In genomic region chr9:128148509-128149000, GRCh38 we compare ENCODE assay signal across 20 cellular contexts. TPM values are rescaled to one million over a fixed set of nuclear protein-coding genes. Genes with fewer than 3 reads are reported as not detected.
DNase-seq lines count a peak whose midpoint lies in the region; TF ChIP-seq lines count a peak whose summit lies in the region.
"Had no signal": no experiment of that assay in that cellular context is flagged by ENCODE, and none has a peak within 500 bp of the region (broad histone marks: within the 10 kb centered on the region; RNA-seq: fewer than 3 reads in every experiment).

No MANE protein-coding gene starts in this region.

- no peak overlapping the region for H3K14ac ChIP-seq in neuronal stem cell (ENCODE audit: low read length)

- no peak overlapping the region for H3K4ac ChIP-seq in neuronal stem cell (ENCODE audit: low read length)

- peak overlapping the region; percentile 54 for H3K18ac ChIP-seq in neuronal stem cell (ENCODE audit: low read length)

- H3K36me3 ChIP-seq in colonic mucosa, result no peaks in the 10 kb centered on the region
- no peaks in the 10 kb centered on the region for H3K36me3 ChIP-seq in neuronal stem cell (replicated peaks in 1 of 2; ENCODE audit: control insufficient read depth in 2 of 2, insufficient read depth in 2 of 2, low read length in 2 of 2)
- no peaks in the 10 kb centered on the region for H3K36me3 ChIP-seq in A673 (ENCODE audit: insufficient read depth, low read length, poor library complexity, severe bottlenecking)

- no peaks in the 10 kb centered on the region for H3K79me1 ChIP-seq in neuronal stem cell (ENCODE audit: low read depth, low read length)

- peak overlapping the region; percentile 59 for H2BK5ac ChIP-seq in neuronal stem cell (ENCODE audit: low read length)

- H3K4me3 Mint-ChIP-seq in Calu3 (ENCODE audit: low read depth, unreplicated experiment), result peak overlapping the region; percentile 89
- H3K4me3 Mint-ChIP-seq: activated B cell treated with CpG ODN at 0.5 μM for 24 hours, H9 had no signal

- POLR2A ChIA-PET in A673 (lab: Charles Lee; ENCODE audit: low non-redundant PET), result no interaction called here

- H3K4me3 ChIP-seq in colonic mucosa, result no peak overlapping the region
- H3K4me3 ChIP-seq in neuronal stem cell (ENCODE audit: low read length in 2 of 2), result no peak overlapping the region
- no peak overlapping the region for H3K4me3 ChIP-seq in A673 (ENCODE audit: low read depth, low read length, poor library complexity, severe bottlenecking)

- CTCF ChIA-PET in Calu3 (lab: Charles Lee) (interaction anchor here (0.5 to 2.6 kb wide), 4 partner anchors 12 to 140 kb away, joined by 4 to 8 read pairs (median 6); no protein-coding TSS in a partner anchor), A673 (lab: Charles Lee) (no interaction called here)

- peak overlapping the region; percentile 73 to 83 for H3K9ac ChIP-seq in colonic mucosa (ENCODE audit: low read depth in 2 of 2, low read length in 2 of 2)
- H3K9ac ChIP-seq in neuronal stem cell (ENCODE audit: low read depth, low read length, poor library complexity), result no peak overlapping the region

- BruUV-seq in Calu3 (replicated peaks; lab: Mats Ljungman, UMichigan) (no TSS peak), A673 (replicated peaks; lab: Mats Ljungman, UMichigan) (no TSS peak)

- peak overlapping the region; percentile 100 for H3K27ac Mint-ChIP-seq in Calu3 (ENCODE audit: unreplicated experiment)
- H3K27ac Mint-ChIP-seq: activated B cell treated with CpG ODN at 0.5 μM for 24 hours had no signal

- WGBS in neuronal stem cell (ENCODE audit: extremely low coverage in 2 of 2, insufficient read length in 2 of 2, insufficient replicate concordance in 1 of 2), 2 donors, result no CpG with 5 or more reads among the region's 5 CpGs

- H3K4me1 Mint-ChIP-seq in Calu3 (ENCODE audit: low read depth, unreplicated experiment), result peaks cover 39% of the 10 kb centered on the region
- H3K4me1 Mint-ChIP-seq: activated B cell treated with CpG ODN at 0.5 μM for 24 hours had no signal

- peaks cover 9% of the 10 kb centered on the region for H3K4me1 ChIP-seq in colonic mucosa
- peaks cover 2 to 12% of the 10 kb centered on the region in 2 donors for H3K4me1 ChIP-seq in neuronal stem cell (ENCODE audit: control insufficient read depth in 2 of 2, insufficient read depth in 1 of 2, low read depth in 1 of 2, low read length in 2 of 2)
- no peaks in the 10 kb centered on the region for H3K4me1 ChIP-seq in A673 (ENCODE audit: insufficient read depth, low read length, poor library complexity, severe bottlenecking)

- peak overlapping the region; percentile 78 for H2BK15ac ChIP-seq in neuronal stem cell (ENCODE audit: low read length)

- DNase-seq in Calu3 (no peak), colonic mucosa (no peak), neuronal stem cell (ENCODE audit: low spot score) (no peak), NCI-H2081 (lab: John Stamatoyannopoulos, UW) (no peak), A673 (ENCODE audit: low spot score) (no peak), HT-29 (ENCODE audit: low spot score) (no peak)
- DNase-seq: activated B cell treated with CpG ODN at 0.5 μM for 24 hours; EL; erythroblast; glutamatergic neuron; NCI-H1048; NCI-H2107; NCI-H82; RPMI8226; stimulated activated CD4-positive, alpha-beta T cell treated with anti-CD3 and anti-CD28 coated beads, Interleukin-15, amount 100 ng/mL, for 24 hours; T-helper 1 cell had no signal

- no peak overlapping the region for H2BK120ac ChIP-seq in neuronal stem cell (ENCODE audit: low read depth, low read length)

- no peak overlapping the region for H3K4me2 ChIP-seq in neuronal stem cell (ENCODE audit: insufficient read depth, low read length, poor library complexity, severe bottlenecking)

- H2AFZ ChIP-seq in neuronal stem cell (ENCODE audit: low read length), result peak overlapping the region; percentile 72

- H3K9me3 Mint-ChIP-seq in Calu3 (ENCODE audit: low read depth, unreplicated experiment), result no peaks in the 10 kb centered on the region
- H3K9me3 Mint-ChIP-seq: activated B cell treated with CpG ODN at 0.5 μM for 24 hours, H9 had no signal

- H3K27me3 ChIP-seq in colonic mucosa, result no peaks in the 10 kb centered on the region
- H3K27me3 ChIP-seq in neuronal stem cell (ENCODE audit: control insufficient read depth in 3 of 3, insufficient read depth in 3 of 3, low read depth in 1 of 3, low read length in 3 of 3), result no peaks in the 10 kb centered on the region
- no peaks in the 10 kb centered on the region for H3K27me3 ChIP-seq in A673 (replicated peaks; ENCODE audit: insufficient read depth, low read depth, low read length, poor library complexity)

- H3K27ac ChIP-seq in colonic mucosa (peak overlapping the region; percentile 95), neuronal stem cell (replicated peaks; ENCODE audit: low read length) (no peak overlapping the region), A673 (ENCODE audit: low read depth, low read length, poor library complexity, severe bottlenecking) (no peak overlapping the region)

- intact Hi-C loops in Calu3 (cut with micrococcal nuclease; ENCODE audit: unreplicated experiment), result no loop called here
- intact Hi-C loops in colonic mucosa (cut with DNase I), result no loop called here
- intact Hi-C loops in A673 (cut with micrococcal nuclease; ENCODE audit: unreplicated experiment), result no loop called here

- no peak overlapping the region for H4K91ac ChIP-seq in neuronal stem cell (ENCODE audit: low read depth, low read length, poor library complexity)

- TF ChIP-seq CTCF in Calu3 (IDR thresholded peaks at IDR 0.05; ENCODE audit: unreplicated experiment) (no peak), colonic mucosa (IDR thresholded peaks at IDR 0.05) (no peak), A673 (conservative IDR thresholded peaks at IDR 0.05; ENCODE audit: low read depth, low read length) (no peak)

- no peaks in the 10 kb centered on the region for H3K9me3 ChIP-seq in colonic mucosa
- H3K9me3 ChIP-seq in neuronal stem cell (replicated peaks in 1 of 2; ENCODE audit: control insufficient read depth in 2 of 2, insufficient read depth in 1 of 2, low read depth in 1 of 2, low read length in 2 of 2), result no peaks in the 10 kb centered on the region
- H3K9me3 ChIP-seq in A673 (ENCODE audit: low read depth, low read length, poor library complexity, severe bottlenecking), result no peaks in the 10 kb centered on the region

- H4K8ac ChIP-seq in neuronal stem cell (ENCODE audit: low read depth, low read length), result no peak overlapping the region

- peaks cover 67% of the 10 kb centered on the region for H3K36me3 Mint-ChIP-seq in Calu3 (ENCODE audit: insufficient read depth, unreplicated experiment)

- H2BK12ac ChIP-seq in neuronal stem cell (ENCODE audit: low read length), result no peak overlapping the region

- H3K27me3 Mint-ChIP-seq in Calu3 (ENCODE audit: unreplicated experiment), result peaks cover 11% of the 10 kb centered on the region

- peak overlapping the region; percentile 68 for H2AK5ac ChIP-seq in neuronal stem cell (ENCODE audit: low read depth, low read length)

- H3K23ac ChIP-seq in neuronal stem cell (ENCODE audit: low read depth, low read length, poor library complexity), result peak overlapping the region; percentile 68

RNA-seq across cellular contexts. Expression of gene LCN2, which starts 0.7 kb away (rescaled TPM):
- 2,733 and 4,208 TPM in 2 replicates for total RNA-seq in Calu3 (2022)
- total RNA-seq in colonic mucosa, result 100 to 1,000 TPM; 162 to 374 TPM
- polyA plus RNA-seq in neuronal stem cell (2013, experiment 1 of 2), result 0.08 TPM
- polyA plus RNA-seq in neuronal stem cell (2013, experiment 2 of 2), result 0.10 TPM
- total RNA-seq in A673 (2021), result not detected in 2 replicates
- 221 and 241 TPM in 2 replicates for total RNA-seq in HT-29 (2014; rRNA removed; shearing (Covaris generic))
- total RNA-seq: activated B cell treated with CpG ODN at 0.5 μM for 24 hours; activated CD8-positive, alpha-beta memory T cell treated with anti-CD3 and anti-CD28 coated beads for 36 hours; H9; progenitor cell of endocrine pancreas had no signal
- polyA plus RNA-seq: AG04450 had no signal

RNA-seq across cellular contexts. Expression of gene BBLN, which starts 11.5 kb away (rescaled TPM):
- total RNA-seq in Calu3 (2022), result 77.6 and 82.3 TPM in 2 replicates
- 10 to 100 TPM; 47.5 to 53.0 TPM for total RNA-seq in colonic mucosa
- 95.6 TPM for polyA plus RNA-seq in neuronal stem cell (2013, experiment 1 of 2)
- 101 TPM for polyA plus RNA-seq in neuronal stem cell (2013, experiment 2 of 2)
- total RNA-seq in A673 (2021), result 41.9 and 50.2 TPM in 2 replicates
- 439 and 565 TPM in 2 replicates for total RNA-seq in HT-29 (2014; rRNA removed; shearing (Covaris generic))

RNA-seq across cellular contexts. Expression of gene PTGES2, which starts 21.0 kb away (rescaled TPM):
- total RNA-seq in Calu3 (2022) (121 and 137 TPM in 2 replicates), colonic mucosa (100 to 1,000 TPM in 1 of 2 donors, 10 to 100 TPM in 1; 93.7 to 142 TPM), A673 (2021) (120 and 122 TPM in 2 replicates)
- 19.0 TPM for polyA plus RNA-seq in neuronal stem cell (2013, experiment 1 of 2)
- polyA plus RNA-seq in neuronal stem cell (2013, experiment 2 of 2), result 21.6 TPM
- 365 and 392 TPM in 2 replicates for total RNA-seq in HT-29 (2014; rRNA removed; shearing (Covaris generic))

RNA-seq across cellular contexts. Expression of gene CIZ1, which starts 42.8 kb away (rescaled TPM):
- 85.8 and 93.7 TPM in 2 replicates for total RNA-seq in Calu3 (2022)
- total RNA-seq in colonic mucosa, result 10 to 100 TPM; 97.5 to 97.7 TPM
- 120 TPM for polyA plus RNA-seq in neuronal stem cell (2013, experiment 1 of 2)
- polyA plus RNA-seq in neuronal stem cell (2013, experiment 2 of 2), result 119 TPM
- total RNA-seq in A673 (2021), result 158 and 161 TPM in 2 replicates
- total RNA-seq in HT-29 (2014; rRNA removed; shearing (Covaris generic)), result 99.1 and 99.9 TPM in 2 replicates

RNA-seq across cellular contexts. Expression of gene DNM1, which starts 54.6 kb away (rescaled TPM):
- 30.8 and 40.0 TPM in 2 replicates for total RNA-seq in Calu3 (2022)
- 1 to 10 TPM; 2.5 to 6.8 TPM for total RNA-seq in colonic mucosa
- polyA plus RNA-seq in neuronal stem cell (2013, experiment 1 of 2), result 46.5 TPM
- 48.3 TPM for polyA plus RNA-seq in neuronal stem cell (2013, experiment 2 of 2)
- 7.6 and 11.8 TPM in 2 replicates for total RNA-seq in A673 (2021)
- total RNA-seq in HT-29 (2014; rRNA removed; shearing (Covaris generic)), result 83.8 and 87.7 TPM in 2 replicates

Comparison
In these comparisons a context has a peak if more than half of its experiments do, and no peak if none do; other contexts are left out.
1. RNA of gene LCN2, which starts 0.7 kb away (total RNA-seq): 2,733 to 4,208 TPM in Calu3, 162 to 374 TPM in colonic mucosa and 221 to 241 TPM in HT-29; not detected in A673; every median in the first group is over 100 times any median in the second.